Comparison of ENCODE assay signal across 17 cellular contexts in genomic region chr1:19599810-19600209, GRCh38. TPM values are rescaled to one million over a fixed set of nuclear protein-coding genes. Genes with fewer than 3 reads are reported as not detected.
A peak's percentile ranks its signal among the peaks of the same experiment; 100 is the strongest.
DNase-seq lines count a peak whose midpoint lies in the region; ATAC-seq, FAIRE-seq and TF ChIP-seq lines count a peak whose summit lies in the region.
"Had no signal": no experiment of that assay in that cellular context is flagged by ENCODE, and none has a peak within 500 bp of the region (broad histone marks: within the 10 kb centered on the region; RNA-seq: fewer than 3 reads in every experiment).

No MANE protein-coding gene starts in this region.

- no peaks in the 10 kb centered on the region for H3K27me3 Mint-ChIP-seq in activated CD4-positive, alpha-beta T cell treated with anti-CD3 and anti-CD28 coated beads, Interleukin-2, amount 10 ng/mL, durations not matched to agents 7 days and 5 days
- H3K27me3 Mint-ChIP-seq in activated naive CD8-positive, alpha-beta T cell treated with anti-CD3 and anti-CD28 coated beads, Interleukin-2, amount 50 U/mL, for 24 hours = peaks cover 2% of the 10 kb centered on the region

- H3K36me3 ChIP-seq in OCI-LY7 (ENCODE audit: insufficient read depth, low read length) = peaks cover 64% of the 10 kb centered on the region
- no peaks in the 10 kb centered on the region for H3K36me3 ChIP-seq in trophoblast cell (ENCODE audit: control insufficient read depth in 1 of 2, insufficient read depth in 2 of 2, low read length in 2 of 2)
- H3K36me3 ChIP-seq: colonic mucosa had no signal

- H3K4me3 Mint-ChIP-seq in activated CD4-positive, alpha-beta T cell treated with anti-CD3 and anti-CD28 coated beads, Interleukin-2, amount 10 ng/mL, durations not matched to agents 7 days and 5 days = peak overlapping the region; percentile 53
- peak overlapping the region; percentile 66 for H3K4me3 Mint-ChIP-seq in activated naive CD8-positive, alpha-beta T cell treated with anti-CD3 and anti-CD28 coated beads, Interleukin-2, amount 50 U/mL, for 24 hours
- H3K4me3 Mint-ChIP-seq: CD14-positive monocyte had no signal

- H3K9me2 ChIP-seq in OCI-LY7 (ENCODE audit: insufficient read depth, low read length) = no peaks in the 10 kb centered on the region

- H3K9me3 Mint-ChIP-seq in activated CD4-positive, alpha-beta T cell treated with anti-CD3 and anti-CD28 coated beads, Interleukin-2, amount 10 ng/mL, durations not matched to agents 7 days and 5 days = no peaks in the 10 kb centered on the region
- peaks cover 4% of the 10 kb centered on the region for H3K9me3 Mint-ChIP-seq in activated naive CD8-positive, alpha-beta T cell treated with anti-CD3 and anti-CD28 coated beads, Interleukin-2, amount 50 U/mL, for 24 hours

- WGBS in trophoblast cell (ENCODE audit: extremely low coverage, insufficient coverage, insufficient read length) = no CpG with 5 or more reads among the region's 3 CpGs

- peaks cover 66% of the 10 kb centered on the region for H3K4me1 Mint-ChIP-seq in activated CD4-positive, alpha-beta T cell treated with anti-CD3 and anti-CD28 coated beads, Interleukin-2, amount 10 ng/mL, durations not matched to agents 7 days and 5 days
- H3K4me1 Mint-ChIP-seq in activated naive CD8-positive, alpha-beta T cell treated with anti-CD3 and anti-CD28 coated beads, Interleukin-2, amount 50 U/mL, for 24 hours = peaks cover 84% of the 10 kb centered on the region

- H3K4me3 ChIP-seq in OCI-LY7 (ENCODE audit: low read depth, low read length, poor library complexity, severe bottlenecking) = no peak overlapping the region
- H3K4me3 ChIP-seq in trophoblast cell (ENCODE audit: low read depth, low read length) = no peak overlapping the region
- H3K4me3 ChIP-seq: A549, colonic mucosa, lung, MG63, PC-9 had no signal

- no peak for TF ChIP-seq CTCF in OCI-LY7 (conservative IDR thresholded peaks at IDR 0.05; ENCODE audit: low read length)

- FAIRE-seq in GM19239 (lab: Jason Lieb, UNC) = no peak
- no peak for FAIRE-seq in H54 (lab: Jason Lieb, UNC)
- FAIRE-seq: A549 had no signal

- H3K27me3 ChIP-seq in trophoblast cell (ENCODE audit: insufficient read depth, low read length) = no peaks in the 10 kb centered on the region
- H3K27me3 ChIP-seq: colonic mucosa, MG63 had no signal

- peak overlapping the region; percentile 78 for H3K4ac ChIP-seq in trophoblast cell (ENCODE audit: low read depth, low read length)

- DNase-seq in activated CD4-positive, alpha-beta T cell treated with anti-CD3 and anti-CD28 coated beads, Interleukin-2, amount 10 ng/mL, durations not matched to agents 7 days and 5 days = no peak
- DNase-seq in activated CD4-positive, alpha-beta T cell treated with anti-CD3 and anti-CD28 coated beads, Interleukin-2, amount 50 U/mL, for 4 hours = no peak
- DNase-seq in OCI-LY7 (ENCODE audit: low spot score) (no peak), trophoblast cell (no peak), GM19239 (ENCODE audit: insufficient read length, low spot score) (no peak), DMS79 (lab: John Stamatoyannopoulos, UW) (no peak), H54 (ENCODE audit: insufficient read length, low spot score) (no peak)
- no peak for DNase-seq in activated naive CD8-positive, alpha-beta T cell treated with anti-CD3 and anti-CD28 coated beads, Interleukin-2, amount 50 U/mL, for 24 hours
- DNase-seq: colonic mucosa; MG63; NCI-H2029; NCI-H526; PC-9; stimulated activated CD4-positive, alpha-beta T cell treated with anti-CD3 and anti-CD28 coated beads, Interleukin-12 subunit alpha, Interleukin-12 subunit beta, amount 100 ng/mL, for 4 hours had no signal

- H4K8ac ChIP-seq in trophoblast cell (ENCODE audit: low read depth, low read length) = no peak overlapping the region

- H2BK12ac ChIP-seq in trophoblast cell (ENCODE audit: low read length) = no peak overlapping the region

- H4K20me1 ChIP-seq in OCI-LY7 (ENCODE audit: insufficient read depth, low read length) = peaks cover 27% of the 10 kb centered on the region

- H3K4me2 ChIP-seq in OCI-LY7 (ENCODE audit: low read length) = peak overlapping the region; percentile 19; the same call in 1 of the 2 replicates
- H3K4me2 ChIP-seq in trophoblast cell (ENCODE audit: low read length) = no peak overlapping the region
- H3K4me2 ChIP-seq: A549, PC-9 had no signal

- no peak overlapping the region for H2AK5ac ChIP-seq in trophoblast cell (ENCODE audit: low read length)

- ATAC-seq in activated naive CD8-positive, alpha-beta T cell treated with anti-CD3 and anti-CD28 coated beads, Interleukin-2, amount 50 U/mL, for 24 hours = no peak
- ATAC-seq: A549 had no signal

- H3K79me2 ChIP-seq in OCI-LY7 (ENCODE audit: insufficient read depth, low read depth, low read length) (peaks cover 78% of the 10 kb centered on the region), trophoblast cell (ENCODE audit: control insufficient read depth, insufficient read depth, low read length, poor library complexity) (peaks cover 15% of the 10 kb centered on the region)

- BruUV-seq in OCI-LY7 (replicated peaks; lab: Mats Ljungman, UMichigan) = no TSS peak

- no peak overlapping the region for H2BK5ac ChIP-seq in trophoblast cell (ENCODE audit: low read depth, low read length, poor library complexity)

- H3K18ac ChIP-seq in trophoblast cell (ENCODE audit: low read length) = no peak overlapping the region

- CTCF ChIA-PET in activated CD4-positive, alpha-beta T cell treated with anti-CD3 and anti-CD28 coated beads, Interleukin-2, amount 10 ng/mL, durations not matched to agents 7 days and 5 days (lab: Charles Lee) = interaction anchor here (1.3 kb wide), 2 partner anchors 18 to 246 kb away, joined by 3 to 5 read pairs; no protein-coding TSS in a partner anchor
- CTCF ChIA-PET in OCI-LY7 (lab: Charles Lee; ENCODE audit: unreplicated experiment) = no interaction called here

- H3K9ac ChIP-seq in trophoblast cell (ENCODE audit: low read length) = no peak overlapping the region

- H3K14ac ChIP-seq in trophoblast cell (ENCODE audit: low read length) = no peak overlapping the region

- POLR2A ChIA-PET in activated CD4-positive, alpha-beta T cell treated with anti-CD3 and anti-CD28 coated beads, Interleukin-2, amount 10 ng/mL, durations not matched to agents 7 days and 5 days (lab: Charles Lee) = no interaction called here
- POLR2A ChIA-PET in OCI-LY7 (lab: Charles Lee) = interaction anchor here (1.2 kb wide), 1 partner anchor 9 kb away, joined by 3 read pairs; no protein-coding TSS in a partner anchor

- H4K91ac ChIP-seq in trophoblast cell (ENCODE audit: low read depth, low read length) = no peak overlapping the region

- H2BK120ac ChIP-seq in trophoblast cell (ENCODE audit: insufficient read depth, low read length, poor library complexity) = no peak overlapping the region

- H3K23ac ChIP-seq in trophoblast cell (ENCODE audit: low read length) = no peak overlapping the region

- H3K79me1 ChIP-seq in trophoblast cell (ENCODE audit: low read length) = peaks cover 14% of the 10 kb centered on the region

- H3K27ac ChIP-seq in OCI-LY7 (ENCODE audit: low read depth, low read length, poor library complexity, severe bottlenecking) (no peak overlapping the region), trophoblast cell (ENCODE audit: low read depth, low read length) (no peak overlapping the region)
- H3K27ac ChIP-seq: A549, colonic mucosa, PC-9 had no signal

- no peak for TF ChIP-seq POLR2A in H54 (IDR thresholded peaks at IDR 0.05; ENCODE audit: low read depth, low read length)

- no peak overlapping the region for H2AFZ ChIP-seq in OCI-LY7 (ENCODE audit: low read length)
- no peak overlapping the region for H2AFZ ChIP-seq in trophoblast cell (ENCODE audit: insufficient read depth, low read length, poor library complexity)
- H2AFZ ChIP-seq: PC-9 had no signal

- no peaks in the 10 kb centered on the region for H3K9me3 ChIP-seq in OCI-LY7 (ENCODE audit: low read length)
- H3K9me3 ChIP-seq in trophoblast cell (ENCODE audit: insufficient read depth, low read depth, low read length) = no peaks in the 10 kb centered on the region
- H3K9me3 ChIP-seq: A549, colonic mucosa had no signal

- intact Hi-C loops in OCI-LY7 (cut with micrococcal nuclease; ENCODE audit: unreplicated experiment) = no loop called here

- no peak overlapping the region for H4K12ac ChIP-seq in trophoblast cell (ENCODE audit: low read depth, low read length)

- H3K36me3 Mint-ChIP-seq in activated CD4-positive, alpha-beta T cell treated with anti-CD3 and anti-CD28 coated beads, Interleukin-2, amount 10 ng/mL, durations not matched to agents 7 days and 5 days (ENCODE audit: low read depth) = peaks cover 42% of the 10 kb centered on the region
- peaks cover 45% of the 10 kb centered on the region for H3K36me3 Mint-ChIP-seq in activated naive CD8-positive, alpha-beta T cell treated with anti-CD3 and anti-CD28 coated beads, Interleukin-2, amount 50 U/mL, for 24 hours (ENCODE audit: low read depth)

- peak overlapping the region; percentile 93 for H3K27ac Mint-ChIP-seq in activated CD4-positive, alpha-beta T cell treated with anti-CD3 and anti-CD28 coated beads, Interleukin-2, amount 10 ng/mL, durations not matched to agents 7 days and 5 days
- H3K27ac Mint-ChIP-seq in activated naive CD8-positive, alpha-beta T cell treated with anti-CD3 and anti-CD28 coated beads, Interleukin-2, amount 50 U/mL, for 24 hours = peak overlapping the region; percentile 80

- H3K4me1 ChIP-seq in OCI-LY7 (ENCODE audit: insufficient read depth, low read length, poor library complexity, severe bottlenecking) (peaks cover 34% of the 10 kb centered on the region), trophoblast cell (ENCODE audit: control insufficient read depth in 1 of 2, insufficient read depth in 2 of 2, low read length in 2 of 2) (peaks cover 0 to 4% of the 10 kb centered on the region in 2 experiments)

RNA-seq across cellular contexts. Expression of gene NBL1, which starts 44.3 kb away (rescaled TPM):
- 10 to 100 TPM; 17.5 to 22.0 TPM for total RNA-seq in activated CD4-positive, alpha-beta T cell treated with anti-CD3 and anti-CD28 coated beads, Interleukin-2, amount 10 ng/mL, durations not matched to agents 7 days and 5 days
- total RNA-seq in OCI-LY7 (2014; rRNA removed; shearing (Covaris generic)) = 0.33 TPM in 1 of 2 replicates, not detected in the other
- total RNA-seq in OCI-LY7 (2022) = not detected in 2 replicates
- polyA plus RNA-seq in trophoblast cell (2013) = 12.5 and 12.6 TPM in 2 replicates
- polyA plus RNA-seq: CD14-positive monocyte had no signal

Comparison
In these comparisons a context has a peak if more than half of its experiments do, and no peak if none do; other contexts are left out.
1. RNA of gene NBL1, which starts 44.3 kb away (total RNA-seq): 17.5 to 22.0 TPM in activated CD4-positive, alpha-beta T cell treated with anti-CD3 and anti-CD28 coated beads, Interleukin-2, amount 10 ng/mL, durations not matched to agents 7 days and 5 days; 0.33 TPM in OCI-LY7; every median in the first group is over 10 times any median in the second.